Comparison of ENCODE assay signal across 1 cellular context in the genomic region with DNA sequence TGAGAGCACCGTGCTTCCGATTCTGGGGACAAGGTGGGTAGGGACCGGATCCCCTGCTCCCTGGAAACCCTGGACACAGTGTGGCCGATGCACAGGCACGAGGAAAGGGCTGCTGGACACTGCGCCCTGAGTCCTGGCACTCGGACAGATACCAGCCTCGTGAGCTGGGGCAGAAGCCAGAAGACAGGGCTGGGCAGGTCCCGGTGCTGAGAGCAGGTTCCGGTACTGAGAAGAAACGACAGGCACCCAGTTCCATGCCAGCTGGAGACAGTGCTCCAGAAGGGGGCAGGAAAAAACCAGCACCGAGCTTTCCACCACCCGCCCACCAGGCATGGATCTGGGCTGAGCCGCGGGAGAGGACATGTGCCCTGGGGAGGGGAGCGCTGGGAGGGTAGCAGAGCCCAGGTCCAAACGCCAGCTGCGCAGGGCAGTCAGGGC.
TF ChIP-seq lines count a peak whose summit lies in the region.

No MANE protein-coding gene starts in this region.

TF ChIP-seq in K562, 482 proteins besides CTCF, POLR2A, EP300 and RAD21:
- no peak for TF ChIP-seq ZNF212 (CRISPR knock-in tag; IDR thresholded peaks at IDR 0.05)
- TF ChIP-seq POLR2G (IDR thresholded peaks at IDR 0.05; ENCODE audit: low read depth, low read length) = 0 out of 2 replicates have a peak, but pooled peaks have one; percentile 8
